Comparison of ENCODE assay signal across 1 cellular context in genomic region chr2:200944467-200945394, GRCh38.
TF ChIP-seq lines count a peak whose summit lies in the region.

No MANE protein-coding gene starts in this region.

TF ChIP-seq in GM12878, 131 proteins besides CTCF, POLR2A, EP300 and RAD21:
- no peak for TF ChIP-seq KAT2A (conservative IDR thresholded peaks at IDR 0.05; ENCODE audit: control insufficient read depth, low read depth, low read length)
- no peak for TF ChIP-seq MYB (IDR thresholded peaks at IDR 0.05; ENCODE audit: borderline replicate concordance, low read depth, low read length)
- no peak for TF ChIP-seq ZBTB4 (CRISPR knock-in tag; IDR thresholded peaks at IDR 0.05)
- TF ChIP-seq NR2F1 (conservative IDR thresholded peaks at IDR 0.05): 0 out of 2 replicates have a peak, but pooled peaks have one; percentile 15
- peak; percentile 22 for TF ChIP-seq BCL3 (IDR thresholded peaks at IDR 0.05; ENCODE audit: borderline replicate concordance, insufficient read depth, low read depth, low read length, poor library complexity, severe bottlenecking)
- TF ChIP-seq JUNB (IDR thresholded peaks at IDR 0.05): peak; percentile 62
- TF ChIP-seq ZBTB33 (IDR thresholded peaks at IDR 0.05): no peak
- no peak for TF ChIP-seq BCLAF1 (IDR thresholded peaks at IDR 0.05)
TF ChIP-seq in GM12878: peak in this region for 3.
